11 cellular contexts compared by ENCODE assay signal in genomic region chr15:96948981-96949380, GRCh38.
"Had no signal": no experiment of that assay in that cellular context is flagged by ENCODE, and none has a peak within 500 bp of the region (broad histone marks: within the 10 kb centered on the region; RNA-seq: fewer than 3 reads in every experiment).

No MANE protein-coding gene starts in this region.

- DNase-seq: activated CD4-positive, alpha-beta memory T cell treated with anti-CD3 and anti-CD28 coated beads for 36 hours; activated CD4-positive, alpha-beta T cell treated with anti-CD3 and anti-CD28 coated beads for 36 hours; activated CD8-positive, alpha-beta memory T cell treated with anti-CD3 and anti-CD28 coated beads, Interleukin-2, amount 10 ng/mL, durations not matched to agents 7 days and 5 days; activated naive CD4-positive, alpha-beta T cell treated with anti-CD3 and anti-CD28 coated beads, Interleukin-2, amount 10 ng/mL, durations not matched to agents 7 days and 5 days; activated T-cell treated with anti-CD3 and anti-CD28 coated beads, Interleukin-2, amount 50 U/mL, for 1 hour; glutamatergic neuron; hypothalamus; kidney; left ventricle myocardium inferior; naive thymus-derived CD8-positive, alpha-beta T cell; occipital lobe had no signal
